1 cellular context compared by ENCODE assay signal in the genomic region with DNA sequence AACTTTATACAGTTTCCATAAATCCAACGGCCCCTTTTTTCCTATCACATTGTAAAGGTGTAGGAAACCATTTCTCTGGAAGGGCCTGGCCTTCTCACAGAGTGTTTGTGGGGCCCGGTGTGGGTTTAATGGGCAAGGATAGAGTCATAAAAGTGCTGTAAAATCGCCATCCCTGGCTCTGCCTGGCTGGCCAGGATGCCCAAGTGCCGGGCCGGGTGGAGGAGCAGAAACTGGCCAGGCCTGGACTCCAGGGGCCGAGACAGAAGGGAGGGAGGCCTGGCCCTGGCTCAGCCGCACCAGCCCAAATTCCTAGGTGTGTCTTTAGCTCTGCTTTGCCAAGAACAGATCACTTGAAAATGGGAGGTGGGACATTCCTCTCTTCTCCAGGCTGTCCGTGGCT.
TF ChIP-seq lines count a peak whose summit lies in the region.

No MANE protein-coding gene starts in this region.

TF ChIP-seq in GM23338, 12 proteins besides CTCF, POLR2A, EP300 and RAD21 (continued from another document):
- TF ChIP-seq, protein P1, sequence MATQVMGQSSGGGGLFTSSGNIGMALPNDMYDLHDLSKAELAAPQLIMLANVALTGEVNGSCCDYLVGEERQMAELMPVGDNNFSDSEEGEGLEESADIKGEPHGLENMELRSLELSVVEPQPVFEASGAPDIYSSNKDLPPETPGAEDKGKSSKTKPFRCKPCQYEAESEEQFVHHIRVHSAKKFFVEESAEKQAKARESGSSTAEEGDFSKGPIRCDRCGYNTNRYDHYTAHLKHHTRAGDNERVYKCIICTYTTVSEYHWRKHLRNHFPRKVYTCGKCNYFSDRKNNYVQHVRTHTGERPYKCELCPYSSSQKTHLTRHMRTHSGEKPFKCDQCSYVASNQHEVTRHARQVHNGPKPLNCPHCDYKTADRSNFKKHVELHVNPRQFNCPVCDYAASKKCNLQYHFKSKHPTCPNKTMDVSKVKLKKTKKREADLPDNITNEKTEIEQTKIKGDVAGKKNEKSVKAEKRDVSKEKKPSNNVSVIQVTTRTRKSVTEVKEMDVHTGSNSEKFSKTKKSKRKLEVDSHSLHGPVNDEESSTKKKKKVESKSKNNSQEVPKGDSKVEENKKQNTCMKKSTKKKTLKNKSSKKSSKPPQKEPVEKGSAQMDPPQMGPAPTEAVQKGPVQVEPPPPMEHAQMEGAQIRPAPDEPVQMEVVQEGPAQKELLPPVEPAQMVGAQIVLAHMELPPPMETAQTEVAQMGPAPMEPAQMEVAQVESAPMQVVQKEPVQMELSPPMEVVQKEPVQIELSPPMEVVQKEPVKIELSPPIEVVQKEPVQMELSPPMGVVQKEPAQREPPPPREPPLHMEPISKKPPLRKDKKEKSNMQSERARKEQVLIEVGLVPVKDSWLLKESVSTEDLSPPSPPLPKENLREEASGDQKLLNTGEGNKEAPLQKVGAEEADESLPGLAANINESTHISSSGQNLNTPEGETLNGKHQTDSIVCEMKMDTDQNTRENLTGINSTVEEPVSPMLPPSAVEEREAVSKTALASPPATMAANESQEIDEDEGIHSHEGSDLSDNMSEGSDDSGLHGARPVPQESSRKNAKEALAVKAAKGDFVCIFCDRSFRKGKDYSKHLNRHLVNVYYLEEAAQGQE (IDR thresholded peaks at IDR 0.05; ENCODE audit: unreplicated experiment), result no peak
